Comparison of ENCODE assay signal across 12 cellular contexts in genomic region chr11:3073029-3073435, GRCh38. TPM values are rescaled to one million over a fixed set of nuclear protein-coding genes. Genes with fewer than 3 reads are reported as not detected.
DNase-seq lines count a peak whose midpoint lies in the region; ATAC-seq and TF ChIP-seq lines count a peak whose summit lies in the region.
"Had no signal": no experiment of that assay in that cellular context is flagged by ENCODE, and none has a peak within 500 bp of the region (broad histone marks: within the 10 kb centered on the region; RNA-seq: fewer than 3 reads in every experiment).

No MANE protein-coding gene starts in this region.

- no peak for TF ChIP-seq CTCF in epithelial cell of proximal tubule (conservative IDR thresholded peaks at IDR 0.05; ENCODE audit: low read depth, low read length)

- DNase-seq in AG08395 (ENCODE audit: low spot score) (peak; percentile 48), M059J (ENCODE audit: low read depth) (peak; percentile 50), epithelial cell of proximal tubule (ENCODE audit: low read depth) (peak; percentile 75), lung microvascular endothelial cell (ENCODE audit: low read depth in 2 of 2) (peak; percentile 48 to 97), KG1 (lab: John Stamatoyannopoulos, UW) (no peak), NCI-H1436 treated with DMSO at 0.1 percent for 48 hours (lab: John Stamatoyannopoulos, UW) (no peak)
- DNase-seq: activated CD4-positive, alpha-beta memory T cell treated with anti-CD3 and anti-CD28 coated beads for 36 hours; activated naive CD4-positive, alpha-beta T cell treated with anti-CD3 and anti-CD28 coated beads, Interleukin-2, amount 10 ng/mL, durations not matched to agents 7 days and 5 days; C1 segment of cervical spinal cord; effector CD8-positive, alpha-beta T cell had no signal

- ATAC-seq in GM19397 (IDR thresholded peaks at IDR 0.05; ENCODE audit: unreplicated experiment) (no peak), HG02870 (IDR thresholded peaks at IDR 0.05; ENCODE audit: unreplicated experiment) (no peak)

- H3K4me3 ChIP-seq in epithelial cell of proximal tubule (ENCODE audit: low read depth, low read length): no peak overlapping the region

RNA-seq across cellular contexts. Expression of gene CARS1, which starts 15.8 kb away (rescaled TPM):
- total RNA-seq in M059J (2014; rRNA removed; shearing (Covaris generic)): 36.9 and 58.8 TPM in 2 replicates
- total RNA-seq in epithelial cell of proximal tubule (32.9 and 61.6 TPM in 2 replicates), lung microvascular endothelial cell (27.7 and 42.1 TPM in 2 replicates)

Comparison
In these comparisons a context has a peak if more than half of its experiments do, and no peak if none do; other contexts are left out.
1. DNase-seq: peak in AG08395 (single experiment), M059J (single experiment), epithelial cell of proximal tubule (single experiment) and lung microvascular endothelial cell (2 of 2); none in KG1 (single experiment) and NCI-H1436 treated with DMSO at 0.1 percent for 48 hours (single experiment).